Comparison of ENCODE assay signal across 1 cellular context in the genomic region with DNA sequence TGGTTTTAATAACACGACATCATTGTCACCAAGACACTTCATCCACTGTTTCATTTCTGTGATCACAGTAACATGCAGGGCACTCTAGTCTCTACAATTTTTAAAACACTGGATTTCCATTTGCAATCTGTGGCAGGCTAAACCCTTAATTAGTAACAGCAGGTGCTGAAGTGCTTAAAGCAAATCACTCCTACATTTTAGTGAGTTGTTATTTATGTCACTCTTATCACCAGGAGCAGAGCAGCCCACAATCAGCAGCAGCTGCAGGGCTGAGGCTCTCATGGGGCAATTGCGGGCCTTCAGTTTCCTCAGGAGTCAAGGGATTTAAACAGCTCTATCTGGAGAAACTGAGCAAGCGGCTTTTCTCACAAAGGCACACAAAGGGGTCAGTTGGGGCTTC.
A peak's percentile ranks its signal among the peaks of the same experiment; 100 is the strongest.
TF ChIP-seq lines count a peak whose summit lies in the region.

No MANE protein-coding gene starts in this region.

TF ChIP-seq in K562, 482 proteins besides CTCF, POLR2A, EP300 and RAD21 (continued from another document and continues in another):
- TF ChIP-seq, protein P1, sequence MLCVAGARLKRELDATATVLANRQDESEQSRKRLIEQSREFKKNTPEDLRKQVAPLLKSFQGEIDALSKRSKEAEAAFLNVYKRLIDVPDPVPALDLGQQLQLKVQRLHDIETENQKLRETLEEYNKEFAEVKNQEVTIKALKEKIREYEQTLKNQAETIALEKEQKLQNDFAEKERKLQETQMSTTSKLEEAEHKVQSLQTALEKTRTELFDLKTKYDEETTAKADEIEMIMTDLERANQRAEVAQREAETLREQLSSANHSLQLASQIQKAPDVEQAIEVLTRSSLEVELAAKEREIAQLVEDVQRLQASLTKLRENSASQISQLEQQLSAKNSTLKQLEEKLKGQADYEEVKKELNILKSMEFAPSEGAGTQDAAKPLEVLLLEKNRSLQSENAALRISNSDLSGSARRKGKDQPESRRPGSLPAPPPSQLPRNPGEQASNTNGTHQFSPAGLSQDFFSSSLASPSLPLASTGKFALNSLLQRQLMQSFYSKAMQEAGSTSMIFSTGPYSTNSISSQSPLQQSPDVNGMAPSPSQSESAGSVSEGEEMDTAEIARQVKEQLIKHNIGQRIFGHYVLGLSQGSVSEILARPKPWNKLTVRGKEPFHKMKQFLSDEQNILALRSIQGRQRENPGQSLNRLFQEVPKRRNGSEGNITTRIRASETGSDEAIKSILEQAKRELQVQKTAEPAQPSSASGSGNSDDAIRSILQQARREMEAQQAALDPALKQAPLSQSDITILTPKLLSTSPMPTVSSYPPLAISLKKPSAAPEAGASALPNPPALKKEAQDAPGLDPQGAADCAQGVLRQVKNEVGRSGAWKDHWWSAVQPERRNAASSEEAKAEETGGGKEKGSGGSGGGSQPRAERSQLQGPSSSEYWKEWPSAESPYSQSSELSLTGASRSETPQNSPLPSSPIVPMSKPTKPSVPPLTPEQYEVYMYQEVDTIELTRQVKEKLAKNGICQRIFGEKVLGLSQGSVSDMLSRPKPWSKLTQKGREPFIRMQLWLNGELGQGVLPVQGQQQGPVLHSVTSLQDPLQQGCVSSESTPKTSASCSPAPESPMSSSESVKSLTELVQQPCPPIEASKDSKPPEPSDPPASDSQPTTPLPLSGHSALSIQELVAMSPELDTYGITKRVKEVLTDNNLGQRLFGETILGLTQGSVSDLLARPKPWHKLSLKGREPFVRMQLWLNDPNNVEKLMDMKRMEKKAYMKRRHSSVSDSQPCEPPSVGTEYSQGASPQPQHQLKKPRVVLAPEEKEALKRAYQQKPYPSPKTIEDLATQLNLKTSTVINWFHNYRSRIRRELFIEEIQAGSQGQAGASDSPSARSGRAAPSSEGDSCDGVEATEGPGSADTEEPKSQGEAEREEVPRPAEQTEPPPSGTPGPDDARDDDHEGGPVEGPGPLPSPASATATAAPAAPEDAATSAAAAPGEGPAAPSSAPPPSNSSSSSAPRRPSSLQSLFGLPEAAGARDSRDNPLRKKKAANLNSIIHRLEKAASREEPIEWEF (CRISPR knock-in tag; IDR thresholded peaks at IDR 0.05), result no peak
- TF ChIP-seq GATAD2B (IDR thresholded peaks at IDR 0.05; ENCODE audit: borderline replicate concordance) (no peak), KLF16 (IDR thresholded peaks at IDR 0.05) (peak; percentile 73), TEAD4 (IDR thresholded peaks at IDR 0.05; ENCODE audit: low read length) (peak; percentile 74), TEAD4 (CRISPR knock-in tag; IDR thresholded peaks at IDR 0.05; ENCODE audit: borderline replicate concordance) (no peak), SREBF1 (IDR thresholded peaks at IDR 0.05; ENCODE audit: borderline replicate concordance, low read depth, low read length) (no peak), FOXJ3 (CRISPR knock-in tag; IDR thresholded peaks at IDR 0.05) (no peak), ZNF134 (CRISPR knock-in tag; conservative IDR thresholded peaks at IDR 0.05) (no peak), ARID1B (IDR thresholded peaks at IDR 0.05) (peak; percentile 51), MTA2 (IDR thresholded peaks at IDR 0.05; ENCODE audit: low read depth) (0 out of 2 replicates have a peak, but pooled peaks have one; percentile 30), E4F1 (CRISPR knock-in tag; IDR thresholded peaks at IDR 0.05; ENCODE audit: borderline replicate concordance) (no peak), CBFB (CRISPR knock-in tag; IDR thresholded peaks at IDR 0.05) (no peak), DIDO1 (tag; IDR thresholded peaks at IDR 0.05; ENCODE audit: low read depth) (no peak), ZNF165 (CRISPR knock-in tag; IDR thresholded peaks at IDR 0.05; ENCODE audit: borderline replicate concordance) (no peak), NFE2 (IDR thresholded peaks at IDR 0.05; ENCODE audit: low read depth) (no peak), MAX (CRISPR knock-in tag; IDR thresholded peaks at IDR 0.05) (no peak), BRF2 (IDR thresholded peaks at IDR 0.05; ENCODE audit: borderline replicate concordance, insufficient read depth, insufficient read length) (no peak), ZBTB34 (CRISPR knock-in tag; IDR thresholded peaks at IDR 0.05) (no peak), ELK3 (CRISPR knock-in tag; IDR thresholded peaks at IDR 0.05) (no peak), ADNP (tag; IDR thresholded peaks at IDR 0.05) (no peak), ATF4 (CRISPR knock-in tag; IDR thresholded peaks at IDR 0.05) (no peak), JUN (IDR thresholded peaks at IDR 0.05; ENCODE audit: borderline replicate concordance, low read depth, low read length) (no peak), JUN (CRISPR knock-in tag; IDR thresholded peaks at IDR 0.05; ENCODE audit: borderline replicate concordance) (no peak), POLR2AphosphoS5 (IDR thresholded peaks at IDR 0.05; ENCODE audit: control insufficient read depth, insufficient read depth, low read depth, low read length) (peak; percentile 43; the same call in 1 of the 2 replicates), TEAD1 (CRISPR knock-in tag; IDR thresholded peaks at IDR 0.05) (no peak), ZNF696 (CRISPR knock-in tag; conservative IDR thresholded peaks at IDR 0.05) (no peak), HNRNPL (IDR thresholded peaks at IDR 0.05; ENCODE audit: low read depth, low read length) (no peak), CC2D1A (IDR thresholded peaks at IDR 0.05) (no peak), NCOA2 (IDR thresholded peaks at IDR 0.05; ENCODE audit: partially characterized antibody in 2 of 2) (no peak), NCOR1 (IDR thresholded peaks at IDR 0.05) (peak; percentile 54), MYC (IDR thresholded peaks at IDR 0.05; ENCODE audit: low read depth, low read length) (no peak), MYC (CRISPR knock-in tag; IDR thresholded peaks at IDR 0.05; ENCODE audit: borderline replicate concordance, low read depth) (no peak), HDAC1 (IDR thresholded peaks at IDR 0.05) (peak in 1 of 2 experiments; percentile 43; a peak in 1 of 4 replicates), SMAD2 (IDR thresholded peaks at IDR 0.05; ENCODE audit: low read depth, low read length) (no peak), ZNF224 (CRISPR knock-in tag; IDR thresholded peaks at IDR 0.05) (no peak), SMAD4 (CRISPR knock-in tag; conservative IDR thresholded peaks at IDR 0.05) (no peak), MCM2 (IDR thresholded peaks at IDR 0.05; ENCODE audit: low read depth) (no peak), XRCC5 (IDR thresholded peaks at IDR 0.05; ENCODE audit: low read depth, low read length) (no peak), ILF3 (IDR thresholded peaks at IDR 0.05; ENCODE audit: borderline replicate concordance) (no peak), MEIS2 (IDR thresholded peaks at IDR 0.05; ENCODE audit: partially characterized antibody) (peak; percentile 57), ZHX1 (conservative IDR thresholded peaks at IDR 0.05; ENCODE audit: low read length) (no peak)
- TF ChIP-seq, protein P2, sequence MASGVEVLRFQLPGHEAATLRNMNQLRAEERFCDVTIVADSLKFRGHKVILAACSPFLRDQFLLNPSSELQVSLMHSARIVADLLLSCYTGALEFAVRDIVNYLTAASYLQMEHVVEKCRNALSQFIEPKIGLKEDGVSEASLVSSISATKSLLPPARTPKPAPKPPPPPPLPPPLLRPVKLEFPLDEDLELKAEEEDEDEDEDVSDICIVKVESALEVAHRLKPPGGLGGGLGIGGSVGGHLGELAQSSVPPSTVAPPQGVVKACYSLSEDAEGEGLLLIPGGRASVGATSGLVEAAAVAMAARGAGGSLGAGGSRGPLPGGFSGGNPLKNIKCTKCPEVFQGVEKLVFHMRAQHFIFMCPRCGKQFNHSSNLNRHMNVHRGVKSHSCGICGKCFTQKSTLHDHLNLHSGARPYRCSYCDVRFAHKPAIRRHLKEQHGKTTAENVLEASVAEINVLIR (CRISPR knock-in tag; IDR thresholded peaks at IDR 0.05), result no peak
- TF ChIP-seq, protein P3, sequence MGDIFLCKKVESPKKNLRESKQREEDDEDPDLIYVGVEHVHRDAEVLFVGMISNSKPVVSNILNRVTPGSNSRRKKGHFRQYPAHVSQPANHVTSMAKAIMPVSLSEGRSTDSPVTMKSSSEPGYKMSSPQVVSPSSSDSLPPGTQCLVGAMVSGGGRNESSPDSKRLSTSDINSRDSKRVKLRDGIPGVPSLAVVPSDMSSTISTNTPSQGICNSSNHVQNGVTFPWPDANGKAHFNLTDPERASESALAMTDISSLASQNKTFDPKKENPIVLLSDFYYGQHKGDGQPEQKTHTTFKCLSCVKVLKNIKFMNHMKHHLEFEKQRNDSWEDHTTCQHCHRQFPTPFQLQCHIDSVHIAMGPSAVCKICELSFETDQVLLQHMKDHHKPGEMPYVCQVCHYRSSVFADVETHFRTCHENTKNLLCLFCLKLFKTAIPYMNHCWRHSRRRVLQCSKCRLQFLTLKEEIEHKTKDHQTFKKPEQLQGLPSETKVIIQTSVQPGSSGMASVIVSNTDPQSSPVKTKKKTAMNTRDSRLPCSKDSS (IDR thresholded peaks at IDR 0.05; ENCODE audit: low read depth, partially characterized antibody), result no peak
- TF ChIP-seq, protein P4, sequence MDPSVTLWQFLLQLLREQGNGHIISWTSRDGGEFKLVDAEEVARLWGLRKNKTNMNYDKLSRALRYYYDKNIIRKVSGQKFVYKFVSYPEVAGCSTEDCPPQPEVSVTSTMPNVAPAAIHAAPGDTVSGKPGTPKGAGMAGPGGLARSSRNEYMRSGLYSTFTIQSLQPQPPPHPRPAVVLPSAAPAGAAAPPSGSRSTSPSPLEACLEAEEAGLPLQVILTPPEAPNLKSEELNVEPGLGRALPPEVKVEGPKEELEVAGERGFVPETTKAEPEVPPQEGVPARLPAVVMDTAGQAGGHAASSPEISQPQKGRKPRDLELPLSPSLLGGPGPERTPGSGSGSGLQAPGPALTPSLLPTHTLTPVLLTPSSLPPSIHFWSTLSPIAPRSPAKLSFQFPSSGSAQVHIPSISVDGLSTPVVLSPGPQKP (CRISPR knock-in tag; IDR thresholded peaks at IDR 0.05), result no peak
